ENCODE assay signal across 21 cellular contexts in the genomic region with DNA sequence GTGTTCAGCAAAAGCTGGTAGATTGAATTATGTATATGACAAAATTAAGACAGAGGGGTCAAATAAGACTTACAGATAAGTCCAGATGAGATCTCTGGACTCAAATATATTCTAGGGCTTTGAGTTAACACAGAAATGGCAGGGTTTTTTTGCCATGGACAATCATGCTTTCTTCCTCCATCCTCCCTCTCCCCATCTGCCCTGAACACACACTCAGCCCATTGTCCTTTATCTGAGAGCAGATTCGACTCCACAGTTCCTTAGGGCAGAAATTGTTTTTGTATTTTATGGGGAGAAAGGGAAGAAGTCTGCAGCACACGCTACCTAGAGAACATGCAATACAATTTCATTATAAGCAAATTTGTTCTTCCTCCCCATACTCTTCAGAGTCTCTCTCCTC.
"Had no signal": no experiment of that assay in that cellular context is flagged by ENCODE, and none has a peak within 500 bp of the region (broad histone marks: within the 10 kb centered on the region; RNA-seq: fewer than 3 reads in every experiment).

No MANE protein-coding gene starts in this region.

- H3K36me3 ChIP-seq: adrenal gland, colonic mucosa, esophagus squamous epithelium, suprapubic skin had no signal

- H3K9me3 ChIP-seq: adrenal gland, colonic mucosa, esophagus squamous epithelium, suprapubic skin had no signal

- H3K9me3 Mint-ChIP-seq: activated naive CD4-positive, alpha-beta T cell treated with anti-CD3 and anti-CD28 coated beads for 36 hours; type B pancreatic cell had no signal

- ATAC-seq: activated CD4-positive, CD25-positive, alpha-beta regulatory T cell treated with anti-CD3 and anti-CD28 coated beads, Interleukin-2, amount 50 U/mL, for 24 hours; activated T-helper 17 cell treated with anti-CD3 and anti-CD28 coated beads, Interleukin-2, amount 50 U/mL, for 72 hours; left cardiac atrium; right cardiac atrium had no signal

- H3K4me1 ChIP-seq: colonic mucosa had no signal

- H3K4me3 Mint-ChIP-seq: activated naive CD4-positive, alpha-beta T cell treated with anti-CD3 and anti-CD28 coated beads for 36 hours; nephron; type B pancreatic cell had no signal

- H3K27ac Mint-ChIP-seq: activated naive CD4-positive, alpha-beta T cell treated with anti-CD3 and anti-CD28 coated beads for 36 hours; nephron; progenitor cell of endocrine pancreas; type B pancreatic cell had no signal

- H3K4me1 Mint-ChIP-seq: nephron had no signal

- H3K4me3 ChIP-seq: adrenal gland, colonic mucosa, esophagus squamous epithelium, lung, suprapubic skin had no signal

- FAIRE-seq: endothelial cell of umbilical vein, small intestine had no signal

- DNase-seq: activated naive CD4-positive, alpha-beta T cell treated with anti-CD3 and anti-CD28 coated beads for 36 hours; activated T-cell treated with anti-CD3 and anti-CD28 coated beads for 4 hours; adrenal gland; colonic mucosa; esophagus squamous epithelium; glutamatergic neuron; left cardiac atrium; nucleus accumbens; right cardiac atrium; small intestine; stimulated activated CD4-positive, alpha-beta T cell treated with anti-CD3 and anti-CD28 coated beads, Interleukin-4, amount 100 ng/mL, for 24 hours; stimulated activated naive CD4-positive, alpha-beta T cell treated with Interleukin-2 at 50 U/mL for 16 hours; SW 1271 had no signal

- H3K27ac ChIP-seq: adrenal gland, colonic mucosa, esophagus squamous epithelium, suprapubic skin had no signal

- H3K27me3 ChIP-seq: adrenal gland, colonic mucosa, esophagus squamous epithelium, suprapubic skin had no signal

- H3K27me3 Mint-ChIP-seq: activated T-helper 17 cell treated with anti-CD3 and anti-CD28 coated beads, Interleukin-2, amount 50 U/mL, for 72 hours; type B pancreatic cell had no signal

- H3K36me3 Mint-ChIP-seq: type B pancreatic cell had no signal
